21 cellular contexts compared by ENCODE assay signal in genomic region chr7:1639071-1639470, GRCh38. TPM values are rescaled to one million over a fixed set of nuclear protein-coding genes. Genes with fewer than 3 reads are reported as not detected.
DNase-seq lines count a peak whose midpoint lies in the region; TF ChIP-seq lines count a peak whose summit lies in the region.
"Had no signal": no experiment of that assay in that cellular context is flagged by ENCODE, and none has a peak within 500 bp of the region (broad histone marks: within the 10 kb centered on the region; RNA-seq: fewer than 3 reads in every experiment).

No MANE protein-coding gene starts in this region.

- peaks cover 18% of the 10 kb centered on the region for H3K9me3 ChIP-seq in trophoblast cell (ENCODE audit: insufficient read depth, low read depth, low read length)

- H3K36me3 Mint-ChIP-seq in chondrocyte (ENCODE audit: low read depth), result peaks cover 4% of the 10 kb centered on the region
- H3K36me3 Mint-ChIP-seq: CD14-positive monocyte had no signal

- H3K79me2 ChIP-seq in trophoblast cell (ENCODE audit: control insufficient read depth, insufficient read depth, low read length, poor library complexity), result no peaks in the 10 kb centered on the region

- DNase-seq in H7, result peak; percentile 14
- DNase-seq in chondrocyte (ENCODE audit: low spot score), result peak; percentile 68
- no peak for DNase-seq in trophoblast cell
- no peak for DNase-seq in kidney glomerular epithelial cell (lab: John Stamatoyannopoulos, UW)
- no peak for DNase-seq in HuH-7 (ENCODE audit: low spot score)
- DNase-seq in NCI-H774 (lab: John Stamatoyannopoulos, UW), result no peak
- no peak for DNase-seq in HUDEP-2 (lab: John Stamatoyannopoulos, UW; ENCODE audit: unreplicated experiment in 76 of 76)
- DNase-seq: Calu3; GOT3; HCEC 1CT; NCI-H1048; NCI-H1417 treated with DMSO at 0.1 percent for 48 hours; NCI-H187; NCI-H2081 treated with DMSO at 0.1 percent for 48 hours; NCI-H226; NK-92 treated with Interleukin-12 subunit alpha and Interleukin-12 subunit beta, amount 100 ng/mL, for 24 hours; PC-3 had no signal

- H3K27ac ChIP-seq in trophoblast cell (ENCODE audit: low read depth, low read length), result no peak overlapping the region
- H3K27ac ChIP-seq: KMS-11 had no signal

- H3K4me3 Mint-ChIP-seq in chondrocyte (ENCODE audit: unreplicated experiment), result no peak overlapping the region
- H3K4me3 Mint-ChIP-seq: CD14-positive monocyte, IgD-negative memory B cell had no signal

- no peak overlapping the region for H4K8ac ChIP-seq in trophoblast cell (ENCODE audit: low read depth, low read length)

- H3K23ac ChIP-seq in trophoblast cell (ENCODE audit: low read length), result no peak overlapping the region

- H3K27me3 ChIP-seq in H7 (ENCODE audit: control insufficient read depth, insufficient read depth, low read length) (no peaks in the 10 kb centered on the region), trophoblast cell (ENCODE audit: insufficient read depth, low read length) (no peaks in the 10 kb centered on the region)

- peak overlapping the region; percentile 34 for H4K91ac ChIP-seq in trophoblast cell (ENCODE audit: low read depth, low read length)

- no peaks in the 10 kb centered on the region for H3K4me1 Mint-ChIP-seq in chondrocyte (ENCODE audit: low read depth)
- H3K4me1 Mint-ChIP-seq: CD14-positive monocyte had no signal

- H3K36me3 ChIP-seq in H7 (replicated peaks; ENCODE audit: control insufficient read depth, insufficient read depth, low read length) (no peaks in the 10 kb centered on the region), trophoblast cell (ENCODE audit: control insufficient read depth in 1 of 2, insufficient read depth in 2 of 2, low read length in 2 of 2) (no peaks in the 10 kb centered on the region)

- no peak overlapping the region for H3K4me2 ChIP-seq in trophoblast cell (ENCODE audit: low read length)
- H3K4me2 ChIP-seq: KMS-11 had no signal

- H2AK5ac ChIP-seq in trophoblast cell (ENCODE audit: low read length), result no peak overlapping the region

- H3K4me3 ChIP-seq in H7 (ENCODE audit: insufficient read depth, low read depth, low read length), result no peak overlapping the region
- no peak overlapping the region for H3K4me3 ChIP-seq in trophoblast cell (ENCODE audit: low read depth, low read length)

- no peak overlapping the region for H2BK120ac ChIP-seq in trophoblast cell (ENCODE audit: insufficient read depth, low read length, poor library complexity)

- no peak overlapping the region for H4K12ac ChIP-seq in trophoblast cell (ENCODE audit: low read depth, low read length)

- no peak overlapping the region for H3K4ac ChIP-seq in trophoblast cell (ENCODE audit: low read depth, low read length)

- no peak overlapping the region for H2BK12ac ChIP-seq in trophoblast cell (ENCODE audit: low read length)

- H3K4me1 ChIP-seq in trophoblast cell (ENCODE audit: control insufficient read depth in 1 of 2, insufficient read depth in 2 of 2, low read length in 2 of 2), result peaks cover 10 to 17% of the 10 kb centered on the region in 2 experiments

- H2BK5ac ChIP-seq in trophoblast cell (ENCODE audit: low read depth, low read length, poor library complexity), result no peak overlapping the region

- WGBS in trophoblast cell (ENCODE audit: extremely low coverage, insufficient coverage, insufficient read length), result no CpG with 5 or more reads among the region's 8 CpGs

- H3K18ac ChIP-seq in trophoblast cell (ENCODE audit: low read length), result no peak overlapping the region

- peaks cover 7% of the 10 kb centered on the region for H3K79me1 ChIP-seq in trophoblast cell (ENCODE audit: low read length)

- no peak overlapping the region for H2AFZ ChIP-seq in trophoblast cell (ENCODE audit: insufficient read depth, low read length, poor library complexity)

- H3K14ac ChIP-seq in trophoblast cell (ENCODE audit: low read length), result no peak overlapping the region

- TF ChIP-seq CTCF in chondrocyte (IDR thresholded peaks at IDR 0.05), result no peak

- H3K9ac ChIP-seq in trophoblast cell (ENCODE audit: low read length), result no peak overlapping the region
- H3K9ac ChIP-seq: KMS-11 had no signal

- H3K27ac Mint-ChIP-seq in chondrocyte (ENCODE audit: unreplicated experiment), result no peak overlapping the region
- H3K27ac Mint-ChIP-seq: CD14-positive monocyte, IgD-negative memory B cell had no signal

- H3K27me3 Mint-ChIP-seq in chondrocyte (ENCODE audit: low read depth), result peaks cover 10% of the 10 kb centered on the region

- peaks cover 18% of the 10 kb centered on the region for H3K9me3 Mint-ChIP-seq in chondrocyte (ENCODE audit: low read depth)

RNA-seq across cellular contexts. Expression of gene ELFN1, which starts 31.0 kb away (rescaled TPM):
- 16.0 and 19.9 TPM in 2 replicates for total RNA-seq in H7 (2014; rRNA removed; shearing (Covaris generic))
- total RNA-seq in chondrocyte, result 0.65 to 0.72 TPM (median 0.68 TPM) in 3 replicates
- 0.68 and 0.78 TPM in 2 replicates for polyA plus RNA-seq in trophoblast cell (2013)
- total RNA-seq: A673, Calu3 had no signal
- polyA plus RNA-seq: CD14-positive monocyte had no signal

Comparison
In these comparisons a context has a peak if more than half of its experiments do, and no peak if none do; other contexts are left out.
1. DNase-seq: peak in H7 (single experiment) and chondrocyte (single experiment); none in trophoblast cell (0 of 2), kidney glomerular epithelial cell (single experiment), HuH-7 (single experiment), NCI-H774 (single experiment) and HUDEP-2 (0 of 76).